10 cellular contexts compared by ENCODE assay signal in the genomic region with DNA sequence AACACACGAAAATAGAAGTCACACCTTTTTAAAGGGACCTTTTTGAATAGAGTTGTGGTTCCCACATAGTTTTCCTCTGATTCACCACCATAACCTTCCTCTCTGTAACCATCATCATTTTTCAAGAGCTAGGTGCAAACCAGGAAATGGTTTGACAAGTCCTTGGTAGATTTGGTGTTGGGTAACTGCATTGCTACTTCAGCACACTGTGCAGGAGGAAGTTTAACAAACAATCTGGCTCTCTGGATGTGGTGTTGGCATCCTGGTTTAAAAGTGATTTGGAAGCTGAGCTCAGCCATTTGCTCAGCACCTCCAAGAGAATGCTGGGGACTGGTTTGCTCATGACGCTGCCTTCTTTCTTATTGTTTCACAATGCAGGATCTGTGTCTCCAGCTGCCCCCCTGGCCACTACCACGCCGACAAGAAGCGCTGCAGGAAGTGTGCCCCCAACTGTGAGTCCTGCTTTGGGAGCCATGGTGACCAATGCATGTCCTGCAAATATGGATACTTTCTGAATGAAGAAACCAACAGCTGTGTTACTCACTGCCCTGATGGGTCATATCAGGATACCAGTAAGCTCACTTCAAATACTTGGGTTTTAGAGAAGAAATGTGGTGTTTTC.
DNase-seq lines count a peak whose midpoint lies in the region; ATAC-seq and TF ChIP-seq lines count a peak whose summit lies in the region.
"Had no signal": no experiment of that assay in that cellular context is flagged by ENCODE, and none has a peak within 500 bp of the region (broad histone marks: within the 10 kb centered on the region; RNA-seq: fewer than 3 reads in every experiment).

No MANE protein-coding gene starts in this region.

- peak overlapping the region; percentile 72 for H3K27ac Mint-ChIP-seq in neural progenitor cell

- 83% methylated on average over 5 of the region's 5 CpGs for WGBS in suprapubic skin

- H3F3A ChIP-seq in neural progenitor cell (ENCODE audit: low read depth) = no peaks in the 10 kb centered on the region

- no peak for TF ChIP-seq EP300 in suprapubic skin (IDR thresholded peaks at IDR 0.05)

- no peak overlapping the region for H3K27ac ChIP-seq in neural progenitor cell
- no peak overlapping the region for H3K27ac ChIP-seq in suprapubic skin

- peaks cover 48% of the 10 kb centered on the region for H3K36me3 Mint-ChIP-seq in neural progenitor cell

- no peak overlapping the region for H2AFZ ChIP-seq in neural progenitor cell (replicated peaks)

- no peak overlapping the region for H3K9ac ChIP-seq in neural progenitor cell

- H3K4me3 Mint-ChIP-seq in neural progenitor cell = no peak overlapping the region

- H3K9me3 ChIP-seq in neural progenitor cell (ENCODE audit: low read depth) (no peaks in the 10 kb centered on the region), suprapubic skin (no peaks in the 10 kb centered on the region)

- TF ChIP-seq CTCF in choroid plexus epithelial cell (conservative IDR thresholded peaks at IDR 0.05; ENCODE audit: low read depth, low read length) (no peak), neural progenitor cell (IDR thresholded peaks at IDR 0.05) (no peak), suprapubic skin (IDR thresholded peaks at IDR 0.05) (no peak)

- TF ChIP-seq POLR2A in suprapubic skin (IDR thresholded peaks at IDR 0.05) = no peak

- no peaks in the 10 kb centered on the region for H4K20me1 ChIP-seq in neural progenitor cell (ENCODE audit: low read depth)

- H3K79me2 ChIP-seq in neural progenitor cell (ENCODE audit: low read depth) = no peaks in the 10 kb centered on the region

- no peaks in the 10 kb centered on the region for H3K27me3 ChIP-seq in neural progenitor cell
- no peaks in the 10 kb centered on the region for H3K27me3 ChIP-seq in suprapubic skin

- peak; percentile 3 for DNase-seq in NCI-H2196 treated with DMSO at 0.1 percent for 48 hours (lab: John Stamatoyannopoulos, UW; ENCODE audit: unreplicated experiment)
- peak; percentile 92 for DNase-seq in choroid plexus epithelial cell (ENCODE audit: low read depth)
- no peak for DNase-seq in neural progenitor cell (ENCODE audit: low spot score)
- no peak for DNase-seq in suprapubic skin (ENCODE audit: low spot score in 2 of 2)
- DNase-seq: activated effector memory CD4-positive, alpha-beta T cell treated with Interleukin-2 at 50 U/mL for 16 hours; stimulated activated CD4-positive, alpha-beta T cell treated with anti-CD3 and anti-CD28 coated beads, Interleukin-15, amount 100 ng/mL, for 24 hours had no signal

- ATAC-seq in GM18520 (IDR thresholded peaks at IDR 0.05; ENCODE audit: unreplicated experiment) (peak; percentile 39), GM21526 (IDR thresholded peaks at IDR 0.05; ENCODE audit: low FRiP score, unreplicated experiment) (no peak), HG02938 (IDR thresholded peaks at IDR 0.05; ENCODE audit: unreplicated experiment) (no peak), HG03520 (IDR thresholded peaks at IDR 0.05; ENCODE audit: unreplicated experiment) (no peak)

- H3K4me1 ChIP-seq in neural progenitor cell (peaks cover 5% of the 10 kb centered on the region), suprapubic skin (no peaks in the 10 kb centered on the region)

- H3K4me3 ChIP-seq in choroid plexus epithelial cell (ENCODE audit: low read depth, low read length) (no peak overlapping the region), neural progenitor cell (no peak overlapping the region), suprapubic skin (no peak overlapping the region)

- H3K36me3 ChIP-seq in neural progenitor cell (peaks cover 7% of the 10 kb centered on the region), suprapubic skin (no peaks in the 10 kb centered on the region)

- H3K4me2 ChIP-seq in neural progenitor cell = no peak overlapping the region

- H3K27me3 Mint-ChIP-seq in neural progenitor cell (ENCODE audit: insufficient read depth, low read depth) = no peaks in the 10 kb centered on the region

- H3K9me3 Mint-ChIP-seq in neural progenitor cell = no peaks in the 10 kb centered on the region

- peaks cover 21% of the 10 kb centered on the region for H3K4me1 Mint-ChIP-seq in neural progenitor cell

Comparison
In these comparisons a context has a peak if more than half of its experiments do, and no peak if none do; other contexts are left out.
1. DNase-seq: peak in NCI-H2196 treated with DMSO at 0.1 percent for 48 hours (single experiment) and choroid plexus epithelial cell (single experiment); none in neural progenitor cell (single experiment) and suprapubic skin (0 of 2).